Comparison of ENCODE assay signal across 9 cellular contexts in the genomic region with DNA sequence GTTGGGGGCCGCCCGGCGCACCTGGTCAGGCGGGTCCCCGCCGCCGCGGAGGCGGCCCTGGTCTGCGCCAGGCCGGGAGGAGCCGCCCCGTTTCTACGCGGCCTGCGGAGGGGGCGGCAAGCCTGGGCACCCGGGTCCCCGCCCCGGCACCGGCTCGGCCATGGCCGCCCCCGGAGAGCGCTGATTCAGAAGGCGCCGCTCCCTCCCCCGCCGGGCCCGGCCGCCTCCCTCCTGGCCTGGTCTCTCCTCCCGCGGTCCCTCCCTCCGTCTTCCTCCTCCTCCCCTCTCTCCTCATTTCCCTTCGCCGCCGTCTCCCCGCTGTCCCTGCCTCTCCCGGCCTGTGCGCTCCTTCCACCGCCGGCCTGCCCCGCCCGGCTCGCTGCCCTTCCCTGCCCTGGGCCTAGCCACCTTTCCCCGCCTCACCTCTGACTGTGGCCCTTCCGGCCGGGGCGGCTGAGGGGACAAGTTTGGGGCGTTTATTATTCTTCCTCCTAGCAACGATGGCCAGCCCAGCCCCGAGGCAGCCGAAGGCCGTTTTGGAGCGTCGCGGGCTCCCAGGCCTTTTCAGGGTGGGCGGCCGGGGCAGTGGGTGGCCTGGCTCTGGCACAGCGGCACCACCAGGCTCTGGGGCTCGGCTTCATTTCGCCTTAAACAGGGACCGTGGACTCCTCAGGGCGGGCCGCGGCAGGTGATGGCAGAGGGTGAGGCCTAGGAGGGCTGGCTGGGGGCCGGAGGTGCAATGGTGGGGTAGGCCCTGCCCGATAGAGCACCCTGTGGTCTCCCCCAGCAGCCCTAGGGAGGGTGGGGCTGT. TPM values are rescaled to one million over a fixed set of nuclear protein-coding genes. Genes with fewer than 3 reads are reported as not detected.
DNase-seq lines count a peak whose midpoint lies in the region; ATAC-seq and TF ChIP-seq lines count a peak whose summit lies in the region.
"Had no signal": no experiment of that assay in that cellular context is flagged by ENCODE, and none has a peak within 500 bp of the region (broad histone marks: within the 10 kb centered on the region; RNA-seq: fewer than 3 reads in every experiment).

No MANE protein-coding gene starts in this region.

- H3K9me3 ChIP-seq in left ventricle myocardium inferior (replicated peaks), result no peaks in the 10 kb centered on the region

- DNase-seq in NCI-H2081 (lab: John Stamatoyannopoulos, UW) (peak; percentile 27 to 32), NCI-H2081 treated with DMSO at 0.1 percent for 48 hours (lab: John Stamatoyannopoulos, UW) (no peak), NCI-H748 treated with DMSO at 0.1 percent for 48 hours (lab: John Stamatoyannopoulos, UW) (peak; percentile 17), left ventricle myocardium inferior (peak; percentile 65), posterior vena cava (ENCODE audit: low spot score) (peak; percentile 88)
- peak; percentile 57 for DNase-seq in activated naive CD8-positive, alpha-beta T cell treated with anti-CD3 and anti-CD28 coated beads for 36 hours
- DNase-seq: DND-41 had no signal

- peaks cover 27% of the 10 kb centered on the region for H3K4me1 ChIP-seq in left ventricle myocardium inferior

- peak overlapping the region; percentile 72 for H3K4me3 ChIP-seq in left ventricle myocardium inferior

- no peak for TF ChIP-seq CTCF in left ventricle myocardium inferior (IDR thresholded peaks at IDR 0.05; ENCODE audit: borderline replicate concordance)

- no peaks in the 10 kb centered on the region for H3K9me3 Mint-ChIP-seq in activated naive CD8-positive, alpha-beta T cell treated with anti-CD3 and anti-CD28 coated beads for 36 hours

- peak overlapping the region; percentile 72 for H3K4me3 Mint-ChIP-seq in activated naive CD8-positive, alpha-beta T cell treated with anti-CD3 and anti-CD28 coated beads for 36 hours

- peaks cover 16% of the 10 kb centered on the region for H3K27me3 Mint-ChIP-seq in activated naive CD8-positive, alpha-beta T cell treated with anti-CD3 and anti-CD28 coated beads for 36 hours

- no peaks in the 10 kb centered on the region for H3K36me3 ChIP-seq in left ventricle myocardium inferior

- H3K27ac ChIP-seq in left ventricle myocardium inferior (replicated peaks), result peak overlapping the region; percentile 51

- no peaks in the 10 kb centered on the region for H3K36me3 Mint-ChIP-seq in activated naive CD8-positive, alpha-beta T cell treated with anti-CD3 and anti-CD28 coated beads for 36 hours

- H3K4me1 Mint-ChIP-seq in activated naive CD8-positive, alpha-beta T cell treated with anti-CD3 and anti-CD28 coated beads for 36 hours, result peaks cover 2% of the 10 kb centered on the region

- ATAC-seq in HG03378 (IDR thresholded peaks at IDR 0.05; ENCODE audit: unreplicated experiment) (no peak), HG02852 (IDR thresholded peaks at IDR 0.05; ENCODE audit: unreplicated experiment) (no peak)

- no peak overlapping the region for H3K27ac Mint-ChIP-seq in activated naive CD8-positive, alpha-beta T cell treated with anti-CD3 and anti-CD28 coated beads for 36 hours

- H3K27me3 ChIP-seq in left ventricle myocardium inferior (ENCODE audit: low read depth), result peaks cover 42% of the 10 kb centered on the region

- intact Hi-C loops in left ventricle myocardium inferior (cut with micrococcal nuclease) (no loop called here), posterior vena cava (cut with DNase I) (no loop called here)

RNA-seq across cellular contexts. Expression of gene CEP170B, which starts 0.8 kb away (rescaled TPM):
- total RNA-seq in activated naive CD8-positive, alpha-beta T cell treated with anti-CD3 and anti-CD28 coated beads for 36 hours, result 1 to 10 TPM; 4.6 to 4.7 TPM
- total RNA-seq in left ventricle myocardium inferior (11.7 TPM), posterior vena cava (10 to 100 TPM; 26.8 to 47.0 TPM)

RNA-seq across cellular contexts. Expression of gene PLD4, which starts 58.8 kb away (rescaled TPM):
- total RNA-seq in activated naive CD8-positive, alpha-beta T cell treated with anti-CD3 and anti-CD28 coated beads for 36 hours, result not detected
- total RNA-seq in left ventricle myocardium inferior, result 0.44 TPM
- total RNA-seq in posterior vena cava, result under 1 TPM in 1 of 2 donors, not detected in 1; 0.24 TPM
